1 cellular context compared by ENCODE assay signal in the genomic region with DNA sequence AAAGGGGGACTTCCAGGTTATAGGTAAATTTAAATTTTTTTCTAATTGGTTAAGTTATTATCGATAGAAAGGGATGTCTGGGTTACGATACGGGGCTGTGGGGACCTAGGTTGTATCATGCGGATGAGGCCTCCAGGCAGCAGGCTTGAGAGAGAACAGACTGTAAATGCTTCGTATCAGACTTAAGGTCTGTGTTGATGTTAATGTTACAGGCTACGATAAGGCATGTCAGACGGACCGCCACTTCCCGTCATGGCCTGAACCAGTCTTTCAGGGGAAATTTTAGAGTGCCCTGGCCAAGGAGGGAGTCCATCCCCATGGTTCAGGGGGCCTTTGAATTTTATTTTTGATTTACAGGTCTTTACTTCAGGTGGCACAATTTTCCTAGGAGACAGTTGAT.
TF ChIP-seq lines count a peak whose summit lies in the region.

No MANE protein-coding gene starts in this region.

TF ChIP-seq in endothelial cell of umbilical vein, 7 proteins besides CTCF, POLR2A, EP300 and RAD21 (continued from another document):
- no peak for TF ChIP-seq POLR2AphosphoS5 (IDR thresholded peaks at IDR 0.05; ENCODE audit: insufficient read depth, low read depth, low read length)
TF ChIP-seq in endothelial cell of umbilical vein: peak in this region for 0.
